ENCODE assay signal across 8 cellular contexts in the genomic region with DNA sequence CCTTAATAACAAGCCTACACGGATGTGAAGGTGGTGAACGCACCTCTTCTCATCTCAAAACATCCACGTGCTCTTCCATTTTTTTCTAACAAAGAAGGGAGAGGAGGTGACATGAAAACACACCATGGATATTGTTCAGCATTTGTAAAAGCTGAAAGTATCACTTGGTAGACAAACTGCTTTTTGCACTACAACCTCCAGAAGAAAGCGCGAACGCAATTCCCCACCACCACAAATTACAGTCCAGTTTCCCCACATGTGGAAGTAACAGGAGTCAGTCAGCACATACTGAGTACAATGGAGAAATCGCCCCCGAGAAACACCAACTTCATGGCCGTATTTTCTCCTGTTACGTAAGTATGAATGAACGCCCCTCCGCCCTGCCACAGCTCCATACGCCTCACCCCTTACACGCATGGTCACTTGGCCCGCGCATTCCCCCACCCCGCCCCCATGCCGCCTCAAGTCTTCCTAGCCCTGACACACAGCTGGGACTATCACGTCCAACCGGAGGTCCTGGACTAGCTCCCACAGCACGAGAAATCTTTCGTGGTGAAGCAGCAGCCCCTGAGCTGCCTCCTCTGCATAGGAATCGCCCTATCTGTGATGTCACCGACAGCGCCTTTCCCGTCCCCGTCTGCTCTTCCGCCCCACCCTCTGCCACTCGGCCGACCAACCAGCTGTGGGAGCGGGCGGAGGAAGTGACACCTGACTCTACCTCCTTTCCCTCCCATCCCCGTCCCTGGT.
DNase-seq lines count a peak whose midpoint lies in the region; ATAC-seq, FAIRE-seq and TF ChIP-seq lines count a peak whose summit lies in the region.
"Not testable (repeated sequence)": the region's sequence is repeated elsewhere in the genome, so short reads cannot be mapped to it uniquely, and the experiment has no call there.

No MANE protein-coding gene starts in this region.

- not testable (repeated sequence) for FAIRE-seq in GM12892 (lab: Jason Lieb, UNC); astrocyte (lab: Jason Lieb, UNC)

- not testable (repeated sequence) for DNase-seq in GM12892 (ENCODE audit: insufficient read length)
- peak; percentile 57 for DNase-seq in HCT116 (ENCODE audit: low read depth, low spot score)
- peak; percentile 30 for DNase-seq in MM.1S
- DNase-seq in activated CD4-positive, CD25-positive, alpha-beta regulatory T cell (lab: John Stamatoyannopoulos, UW) = peak; percentile 8 to 38 (median 28)
- peak; percentile 50 for DNase-seq in astrocyte (ENCODE audit: low read depth)
- DNase-seq in head of caudate nucleus = peak; percentile 33 to 90 (median 76)
- DNase-seq in neural crest cell (ENCODE audit: low read depth, low spot score) = peak; percentile 50
- DNase-seq in stimulated activated naive CD4-positive, alpha-beta T cell (lab: John Stamatoyannopoulos, UW) = peak; percentile 38 to 72 (median 61)

- H3K4me3 ChIP-seq in HCT116 (replicated peaks in 1 of 2; ENCODE audit: low read depth in 1 of 2, low read length in 2 of 2) = not testable (repeated sequence)
- H3K4me3 ChIP-seq in MM.1S (ENCODE audit: low read length) (peak overlapping the region; percentile 41; the same call in 1 of the 2 replicates), astrocyte (ENCODE audit: insufficient read depth, low read depth, low read length) (peak overlapping the region; percentile 28)

- not testable (repeated sequence) for H3F3A ChIP-seq in MM.1S (ENCODE audit: insufficient read depth, low read length)

- H3K9me2 ChIP-seq in HCT116 (ENCODE audit: insufficient read depth); MM.1S (replicated peaks; ENCODE audit: insufficient read depth, low read length): not testable (repeated sequence)

- not testable (repeated sequence) for H3K4me1 ChIP-seq in HCT116 (ENCODE audit: control insufficient read depth in 1 of 2, insufficient read depth in 2 of 2, low read length in 2 of 2); MM.1S (ENCODE audit: low read length); astrocyte (ENCODE audit: insufficient read depth, low read length)

- H3K4me3 Mint-ChIP-seq in astrocyte (ENCODE audit: unreplicated experiment) (peak overlapping the region; percentile 60), neural crest cell (peak overlapping the region; percentile 95)

- not testable (repeated sequence) for H3K27me3 Mint-ChIP-seq in astrocyte (ENCODE audit: low read depth, unreplicated experiment); neural crest cell (ENCODE audit: low read depth)

- peak; percentile 96 for TF ChIP-seq POLR2A in GM12892 (IDR thresholded peaks at IDR 0.05; ENCODE audit: low read depth, low read length)
- peak; percentile 97 for TF ChIP-seq POLR2A in HCT116 (IDR thresholded peaks at IDR 0.05; ENCODE audit: borderline replicate concordance, extremely low read depth, insufficient read depth, insufficient read length)

- H3K27me3 ChIP-seq in HCT116 (ENCODE audit: insufficient read depth, low read length); MM.1S (replicated peaks; ENCODE audit: insufficient read depth, low read length); astrocyte (ENCODE audit: insufficient read depth, low read length): not testable (repeated sequence)

- not testable (repeated sequence) for H3K4me1 Mint-ChIP-seq in astrocyte (ENCODE audit: low read depth, unreplicated experiment); neural crest cell

- H3K9me3 Mint-ChIP-seq in astrocyte (ENCODE audit: unreplicated experiment); neural crest cell: not testable (repeated sequence)

- H3K27ac Mint-ChIP-seq in astrocyte (ENCODE audit: unreplicated experiment) = peak overlapping the region; percentile 93
- H3K27ac Mint-ChIP-seq in neural crest cell (ENCODE audit: unreplicated experiment) = peak overlapping the region; percentile 100

- not testable (repeated sequence) for H3K9me3 ChIP-seq in HCT116 (ENCODE audit: control insufficient read depth in 1 of 2, insufficient read depth in 1 of 2, low read depth in 1 of 2, low read length in 2 of 2); MM.1S (replicated peaks; ENCODE audit: insufficient read depth, low read length); astrocyte (ENCODE audit: insufficient read depth, low read depth, low read length)

- H3K27ac ChIP-seq in HCT116 (ENCODE audit: low read depth, low read length) = peak overlapping the region; percentile 59
- peak overlapping the region; percentile 73; the same call in 1 of the 2 replicates for H3K27ac ChIP-seq in MM.1S (ENCODE audit: low read length)
- peak overlapping the region; percentile 77 for H3K27ac ChIP-seq in astrocyte (ENCODE audit: low read depth, low read length)

- TSS peak; percentile 100 for BruUV-seq in HCT116 (replicated peaks; lab: Mats Ljungman, UMichigan)

- H3K36me3 Mint-ChIP-seq in astrocyte (ENCODE audit: low read depth, unreplicated experiment); neural crest cell (ENCODE audit: low read depth): not testable (repeated sequence)

- H3K36me3 ChIP-seq in HCT116 (ENCODE audit: control insufficient read depth in 1 of 2, insufficient read depth in 2 of 2, low read length in 2 of 2); MM.1S (replicated peaks; ENCODE audit: insufficient read depth, low read length); astrocyte (ENCODE audit: insufficient read depth, low read length): not testable (repeated sequence)

- not testable (repeated sequence) for H2AFZ ChIP-seq in HCT116 (ENCODE audit: low read depth, low read length, poor library complexity, severe bottlenecking)
- H2AFZ ChIP-seq in MM.1S (ENCODE audit: low read length) (0 out of 2 replicates have a peak overlapping the region, but pooled peaks have one; percentile 42), astrocyte (ENCODE audit: low read depth, low read length) (peak overlapping the region; percentile 77)

- intact Hi-C loops in HCT116 (cut with micrococcal nuclease); head of caudate nucleus (cut with DNase I): not testable (repeated sequence)

- CTCF ChIA-PET in HCT116 (lab: Charles Lee) = not testable (repeated sequence)

- peak overlapping the region; percentile 59 for H3K9ac ChIP-seq in HCT116 (ENCODE audit: low read length)
- peak overlapping the region; percentile 68; the same call in 1 of the 2 replicates for H3K9ac ChIP-seq in MM.1S (ENCODE audit: low read length)
- H3K9ac ChIP-seq in astrocyte (ENCODE audit: low read length) = peak overlapping the region; percentile 83

- H3K4me2 ChIP-seq in HCT116 (ENCODE audit: low read length) (peak overlapping the region; percentile 50), astrocyte (ENCODE audit: low read length) (peak overlapping the region; percentile 75)
- not testable (repeated sequence) for H3K4me2 ChIP-seq in MM.1S (ENCODE audit: low read depth, low read length)

- RAD21 ChIA-PET in HCT116 (lab: Charles Lee; ENCODE audit: low non-redundant PET in 1 of 2, low total read pairs in 2 of 2, uncharacterized antibody in 2 of 2, unreplicated experiment in 2 of 2) = not testable (repeated sequence)

- H3K79me2 ChIP-seq in HCT116 (ENCODE audit: insufficient read depth, low read length); MM.1S (ENCODE audit: low read length); astrocyte (ENCODE audit: insufficient read depth, low read length): not testable (repeated sequence)

- H4K20me1 ChIP-seq in HCT116 (ENCODE audit: insufficient read depth); MM.1S (ENCODE audit: insufficient read depth, low read length); astrocyte (ENCODE audit: insufficient read depth, low read length): not testable (repeated sequence)

- TF ChIP-seq RAD21 in HCT116 (IDR thresholded peaks at IDR 0.05; ENCODE audit: low read depth) = not testable (repeated sequence)

- POLR2A ChIA-PET in HCT116 (lab: Charles Lee) = interaction anchor here (0.7 to 1.3 kb wide), 3 partner anchors 22 to 757 kb away, joined by 4 to 21 read pairs (median 8); no protein-coding TSS in a partner anchor

- peak; percentile 95 for ATAC-seq in HCT116

- TF ChIP-seq CTCF in HCT116 (IDR thresholded peaks at IDR 0.05 in 2 of 3, conservative IDR thresholded peaks at IDR 0.05 in 1 of 3; ENCODE audit: borderline replicate concordance in 1 of 3, insufficient read depth in 1 of 3, low read depth in 2 of 3, low read length in 2 of 3); MM.1S (IDR thresholded peaks at IDR 0.05; ENCODE audit: low read length); astrocyte (IDR thresholded peaks at IDR 0.05; ENCODE audit: insufficient read depth, low read depth, low read length); neural crest cell (conservative IDR thresholded peaks at IDR 0.05): not testable (repeated sequence)

TF ChIP-seq in HCT116, 20 proteins besides CTCF, POLR2A, EP300 and RAD21 (continues in another document):
- TF ChIP-seq POLR2AphosphoS5 (IDR thresholded peaks at IDR 0.05; ENCODE audit: low read depth, low read length) = peak; percentile 94
- TF ChIP-seq, protein P1, sequence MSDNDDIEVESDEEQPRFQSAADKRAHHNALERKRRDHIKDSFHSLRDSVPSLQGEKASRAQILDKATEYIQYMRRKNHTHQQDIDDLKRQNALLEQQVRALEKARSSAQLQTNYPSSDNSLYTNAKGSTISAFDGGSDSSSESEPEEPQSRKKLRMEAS (IDR thresholded peaks at IDR 0.05) = peak; percentile 66
- TF ChIP-seq JUND (IDR thresholded peaks at IDR 0.05) = peak; percentile 23; the same call in 1 of the 2 replicates
- TF ChIP-seq SIN3A (IDR thresholded peaks at IDR 0.05; ENCODE audit: low read depth) = peak; percentile 92
- TF ChIP-seq, protein P2, sequence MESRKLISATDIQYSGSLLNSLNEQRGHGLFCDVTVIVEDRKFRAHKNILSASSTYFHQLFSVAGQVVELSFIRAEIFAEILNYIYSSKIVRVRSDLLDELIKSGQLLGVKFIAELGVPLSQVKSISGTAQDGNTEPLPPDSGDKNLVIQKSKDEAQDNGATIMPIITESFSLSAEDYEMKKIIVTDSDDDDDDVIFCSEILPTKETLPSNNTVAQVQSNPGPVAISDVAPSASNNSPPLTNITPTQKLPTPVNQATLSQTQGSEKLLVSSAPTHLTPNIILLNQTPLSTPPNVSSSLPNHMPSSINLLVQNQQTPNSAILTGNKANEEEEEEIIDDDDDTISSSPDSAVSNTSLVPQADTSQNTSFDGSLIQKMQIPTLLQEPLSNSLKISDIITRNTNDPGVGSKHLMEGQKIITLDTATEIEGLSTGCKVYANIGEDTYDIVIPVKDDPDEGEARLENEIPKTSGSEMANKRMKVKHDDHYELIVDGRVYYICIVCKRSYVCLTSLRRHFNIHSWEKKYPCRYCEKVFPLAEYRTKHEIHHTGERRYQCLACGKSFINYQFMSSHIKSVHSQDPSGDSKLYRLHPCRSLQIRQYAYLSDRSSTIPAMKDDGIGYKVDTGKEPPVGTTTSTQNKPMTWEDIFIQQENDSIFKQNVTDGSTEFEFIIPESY (IDR thresholded peaks at IDR 0.05; ENCODE audit: extremely low read depth, insufficient replicate concordance, low read length) = peak; percentile 12
